8 cellular contexts compared by ENCODE assay signal in genomic region chr1:36650200-36651065, GRCh38.
A peak's percentile ranks its signal among the peaks of the same experiment; 100 is the strongest.
DNase-seq lines count a peak whose midpoint lies in the region; ATAC-seq lines count a peak whose summit lies in the region.

No MANE protein-coding gene starts in this region.

- intact Hi-C loops in left colon (cut with DNase I, micrococcal nuclease) = no loop called here

- DNase-seq in DMS 273 (lab: John Stamatoyannopoulos, UW; ENCODE audit: unreplicated experiment) (peak; percentile 84), DMS 273 treated with DMSO at 0.1 percent for 48 hours (lab: John Stamatoyannopoulos, UW) (no peak), NCI-H2081 treated with DMSO at 0.1 percent for 48 hours (lab: John Stamatoyannopoulos, UW) (peak; percentile 10), left colon (peak; percentile 38 to 78)
- peak; percentile 6 for DNase-seq in activated CD4-positive, CD25-positive, alpha-beta regulatory T cell treated with anti-CD3 and anti-CD28 coated beads, Interleukin-2, amount 50 U/mL, for 16 hours (ENCODE audit: low read depth, low spot score)
- DNase-seq in central memory CD8-positive, alpha-beta T cell (ENCODE audit: low spot score in 2 of 2) = peak; percentile 31 to 54
- DNase-seq in stimulated activated CD4-positive, alpha-beta T cell treated with anti-CD3 and anti-CD28 coated beads, Interleukin-4, amount 100 ng/mL, for 48 hours (ENCODE audit: low read depth in 2 of 2) = peak; percentile 54 to 68

- no peak overlapping the region for H3K27ac Mint-ChIP-seq in central memory CD8-positive, alpha-beta T cell (ENCODE audit: low read depth)

- H3K9me3 Mint-ChIP-seq in central memory CD8-positive, alpha-beta T cell = no peaks in the 10 kb centered on the region

- ATAC-seq in central memory CD8-positive, alpha-beta T cell (replicated peaks; ENCODE audit: extremely low read depth, poor library complexity, severe bottlenecking) = no peak
- ATAC-seq in left colon (peak; percentile 70), HG02885 (IDR thresholded peaks at IDR 0.05; ENCODE audit: poor library complexity, unreplicated experiment) (no peak)

- H3K4me1 Mint-ChIP-seq in central memory CD8-positive, alpha-beta T cell = peaks cover 15% of the 10 kb centered on the region

- H3K27me3 Mint-ChIP-seq in central memory CD8-positive, alpha-beta T cell = peaks cover 90% of the 10 kb centered on the region

- no peak overlapping the region for H3K4me3 Mint-ChIP-seq in central memory CD8-positive, alpha-beta T cell

- no peaks in the 10 kb centered on the region for H3K36me3 Mint-ChIP-seq in central memory CD8-positive, alpha-beta T cell (ENCODE audit: insufficient read depth)
